ENCODE assay signal across 8 cellular contexts in genomic region chr11:95095858-95096587, GRCh38. TPM values are rescaled to one million over a fixed set of nuclear protein-coding genes. Genes with fewer than 3 reads are reported as not detected.
DNase-seq lines count a peak whose midpoint lies in the region; ATAC-seq and TF ChIP-seq lines count a peak whose summit lies in the region.

No MANE protein-coding gene starts in this region.

- no peak for TF ChIP-seq POLR2A in erythroblast (IDR thresholded peaks at IDR 0.05; ENCODE audit: low read length)

- H3K27ac ChIP-seq in ACC112 (ENCODE audit: low read depth, low read length) = peak overlapping the region; percentile 93

- H3K36me3 ChIP-seq in ACC112 (ENCODE audit: insufficient read depth, low read length) = no peaks in the 10 kb centered on the region

- peak; percentile 72 for DNase-seq in myocyte (ENCODE audit: low read depth)
- no peak for DNase-seq in erythroblast (lab: John Stamatoyannopoulos, UW)
- no peak for DNase-seq in stimulated activated CD8-positive, alpha-beta memory T cell treated with anti-CD3 and anti-CD28 coated beads, Interleukin-4, amount 100 ng/mL, for 48 hours
- DNase-seq in SW480 (ENCODE audit: low spot score) = no peak

- ATAC-seq in GM18868 (IDR thresholded peaks at IDR 0.05; ENCODE audit: unreplicated experiment) (peak; percentile 90), HG03039 (IDR thresholded peaks at IDR 0.05; ENCODE audit: unreplicated experiment) (peak; percentile 76), SK-N-SH treated with all-trans-retinoic acid at 6 μM for 48 hours (peak; percentile 64)

- H2AFZ ChIP-seq in ACC112 (ENCODE audit: low read length, unreplicated experiment) = peak overlapping the region; percentile 33

- peaks cover 56% of the 10 kb centered on the region for H3K79me2 ChIP-seq in ACC112 (ENCODE audit: control insufficient read depth, insufficient read depth, low read length, unreplicated experiment)

- H3K4me3 ChIP-seq in ACC112 (ENCODE audit: low read depth, low read length) = peak overlapping the region; percentile 62

- H3K27me3 ChIP-seq in ACC112 (ENCODE audit: insufficient read depth, low read length) = no peaks in the 10 kb centered on the region

- H3K4me1 ChIP-seq in ACC112 (ENCODE audit: control insufficient read depth, insufficient read depth, low read length, unreplicated experiment) = peaks cover 60% of the 10 kb centered on the region

TF ChIP-seq in SK-N-SH treated with all-trans-retinoic acid at 6 μM for 48 hours, 23 proteins besides CTCF, POLR2A, EP300 and RAD21:
- 0 out of 2 replicates have a peak, but pooled peaks have one; percentile 39 for TF ChIP-seq TOX (CRISPR knock-in tag; IDR thresholded peaks at IDR 0.05; ENCODE audit: borderline replicate concordance)
- no peak for TF ChIP-seq GLIS3 (CRISPR knock-in tag; IDR thresholded peaks at IDR 0.05)

RNA-seq across cellular contexts. Expression of gene ENDOD1, which starts 6.4 kb away (rescaled TPM):
- 21.7 and 64.8 TPM in 2 replicates for total RNA-seq in myocyte
- polyA plus RNA-seq in myocyte (2012) = 8.1 TPM

RNA-seq across cellular contexts. Expression of gene SRSF8, which starts 29.3 kb away (rescaled TPM):
- 18.4 and 28.7 TPM in 2 replicates for total RNA-seq in myocyte
- 28.4 TPM for polyA plus RNA-seq in myocyte (2012)

RNA-seq across cellular contexts. Expression of gene KDM4F, which starts 46.8 kb away (rescaled TPM):
- total RNA-seq in myocyte = not detected in 2 replicates
- polyA plus RNA-seq in myocyte (2012) = not detected
